Comparison of ENCODE assay signal across 19 cellular contexts in the genomic region with DNA sequence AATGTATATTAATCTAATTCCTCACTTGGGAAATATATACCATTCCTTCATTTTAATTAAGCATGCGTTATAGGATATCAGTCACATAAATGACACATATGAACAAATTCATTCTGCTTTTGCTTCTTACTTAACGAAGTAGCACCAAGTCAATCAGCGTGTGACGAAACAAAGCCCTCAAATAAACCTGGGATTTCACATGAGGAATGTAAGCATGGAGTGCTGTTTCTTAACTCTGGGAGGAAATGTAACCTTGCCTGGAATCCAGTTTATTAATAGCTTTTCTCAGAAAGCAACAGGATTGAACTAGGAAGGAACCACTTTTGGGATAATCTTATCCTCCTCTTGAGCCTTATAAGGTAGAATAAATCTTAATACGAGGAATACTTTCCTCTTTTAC.
DNase-seq lines count a peak whose midpoint lies in the region; ATAC-seq and TF ChIP-seq lines count a peak whose summit lies in the region.
"Had no signal": no experiment of that assay in that cellular context is flagged by ENCODE, and none has a peak within 500 bp of the region (broad histone marks: within the 10 kb centered on the region; RNA-seq: fewer than 3 reads in every experiment).

No MANE protein-coding gene starts in this region.

- TF ChIP-seq CTCF in AG10803 (conservative IDR thresholded peaks at IDR 0.05; ENCODE audit: low read length) (no peak), OCI-LY3 (IDR thresholded peaks at IDR 0.05; ENCODE audit: low read depth, low read length) (no peak), psoas muscle (IDR thresholded peaks at IDR 0.05) (no peak)

- no peak overlapping the region for H2AFZ ChIP-seq in OCI-LY3 (ENCODE audit: low read depth, low read length)
- H2AFZ ChIP-seq: PC-9 had no signal

- H3K4me3 ChIP-seq in AG10803 (ENCODE audit: low read length): no peak overlapping the region
- no peak overlapping the region for H3K4me3 ChIP-seq in OCI-LY3 (ENCODE audit: low read length)
- peak overlapping the region; percentile 6 for H3K4me3 ChIP-seq in endocrine pancreas (ENCODE audit: control insufficient read depth, insufficient read depth, low read length)
- no peak overlapping the region for H3K4me3 ChIP-seq in psoas muscle
- H3K4me3 ChIP-seq: PC-9, SJCRH30 had no signal

- H3K27ac ChIP-seq in OCI-LY3 (ENCODE audit: low read length): peak overlapping the region; percentile 91
- H3K27ac ChIP-seq in psoas muscle: peak overlapping the region; percentile 42
- H3K27ac ChIP-seq: C4-2B, PC-9, RWPE1, SJCRH30 had no signal

- H3K4me1 ChIP-seq in OCI-LY3 (ENCODE audit: low read length): peaks cover 89% of the 10 kb centered on the region
- no peaks in the 10 kb centered on the region for H3K4me1 ChIP-seq in endocrine pancreas (ENCODE audit: control insufficient read depth, insufficient read depth, low read length)
- no peaks in the 10 kb centered on the region for H3K4me1 ChIP-seq in psoas muscle
- H3K4me1 ChIP-seq: SJCRH30 had no signal

- H3K79me2 ChIP-seq in OCI-LY3 (ENCODE audit: low read length): peaks cover 60% of the 10 kb centered on the region

- H3K36me3 ChIP-seq in OCI-LY3 (replicated peaks; ENCODE audit: low read depth, low read length): peaks cover 77% of the 10 kb centered on the region
- no peaks in the 10 kb centered on the region for H3K36me3 ChIP-seq in endocrine pancreas (ENCODE audit: control insufficient read depth, insufficient read depth, low read length)
- H3K36me3 ChIP-seq in psoas muscle (ENCODE audit: insufficient read depth in 1 of 2, low read depth in 1 of 2): peaks cover 16 to 98% of the 10 kb centered on the region in 2 donors

- H3K9ac ChIP-seq in OCI-LY3 (ENCODE audit: low read length) (no peak overlapping the region), endocrine pancreas (ENCODE audit: control insufficient read depth, insufficient read depth, low read length) (no peak overlapping the region)

- peak in 3 of 4 donors; percentile 63 to 74 (median 69) for ATAC-seq in psoas muscle

- intact Hi-C loops in psoas muscle (cut with DNase I): no loop called here

- H3K9me3 ChIP-seq in OCI-LY3 (ENCODE audit: insufficient read depth, low read length): no peaks in the 10 kb centered on the region
- no peaks in the 10 kb centered on the region for H3K9me3 ChIP-seq in endocrine pancreas (ENCODE audit: control insufficient read depth, low read length)
- no peaks in the 10 kb centered on the region for H3K9me3 ChIP-seq in psoas muscle
- H3K9me3 ChIP-seq: SJCRH30 had no signal

- H3K4me2 ChIP-seq in OCI-LY3 (ENCODE audit: low read length): peak overlapping the region; percentile 6; the same call in 1 of the 2 replicates
- H3K4me2 ChIP-seq: PC-9 had no signal

- H3K27me3 ChIP-seq in OCI-LY3 (ENCODE audit: low read depth, low read length) (no peaks in the 10 kb centered on the region), endocrine pancreas (ENCODE audit: control insufficient read depth, insufficient read depth, low read length) (no peaks in the 10 kb centered on the region), psoas muscle (ENCODE audit: insufficient read depth in 3 of 3, low read length in 2 of 3) (no peaks in the 10 kb centered on the region)
- H3K27me3 ChIP-seq: SJCRH30 had no signal

- 71 to 84% (median 77%) methylated on average over 5 of the region's 5 CpGs for WGBS in psoas muscle, 3 donors

- H4K20me1 ChIP-seq in OCI-LY3 (ENCODE audit: insufficient read depth, low read length): no peaks in the 10 kb centered on the region

- DNase-seq in AG10803 (ENCODE audit: low read depth) (peak; percentile 65), psoas muscle (no peak), CD1c-positive myeloid dendritic cell (ENCODE audit: extremely low spot score) (no peak), mesenteric fat pad (ENCODE audit: low spot score) (no peak), kidney tubule cell (ENCODE audit: low spot score) (no peak), NCI-H510A treated with DMSO at 0.1 percent for 48 hours (lab: John Stamatoyannopoulos, UW) (no peak)
- DNase-seq: DND-41, H9, IMR-90, NCI-H1417 treated with DMSO at 0.1 percent for 48 hours, NCI-H187 treated with DMSO at 0.1 percent for 48 hours, NCI-H345, NCI-H526, PC-9, SJCRH30 had no signal
